ENCODE assay signal across 8 cellular contexts in the genomic region with DNA sequence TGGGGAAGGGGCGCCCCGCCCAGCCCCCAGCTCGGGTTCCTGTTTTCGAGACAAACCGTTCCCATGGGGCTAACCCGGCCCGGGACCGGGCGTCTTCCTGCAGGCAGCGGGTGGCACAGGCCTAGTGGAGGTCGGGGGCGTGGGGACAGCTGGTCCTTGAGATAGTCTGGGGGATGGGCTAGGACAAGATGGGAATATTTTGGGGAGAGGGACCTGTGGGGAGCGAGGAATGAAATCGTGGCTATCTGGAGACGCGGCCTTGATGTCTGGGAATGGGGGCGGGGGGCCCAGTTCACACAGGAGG. TPM values are rescaled to one million over a fixed set of nuclear protein-coding genes. Genes with fewer than 3 reads are reported as not detected.
DNase-seq lines count a peak whose midpoint lies in the region; ATAC-seq lines count a peak whose summit lies in the region.

No MANE protein-coding gene starts in this region.

- H3K4me3 ChIP-seq in iPS-18c (ENCODE audit: insufficient read depth, low read depth, low read length), result peak overlapping the region; percentile 65

- ATAC-seq in GM18861 (IDR thresholded peaks at IDR 0.05; ENCODE audit: unreplicated experiment) (peak; percentile 23), HG03159 (IDR thresholded peaks at IDR 0.05; ENCODE audit: unreplicated experiment) (no peak), HG02938 (IDR thresholded peaks at IDR 0.05; ENCODE audit: unreplicated experiment) (no peak)
- ATAC-seq in activated naive CD8-positive, alpha-beta T cell treated with anti-CD3 and anti-CD28 coated beads, Interleukin-2, amount 10 ng/mL, durations not matched to agents 7 days and 5 days (ENCODE audit: low read depth), result peak; percentile 31

- peak overlapping the region; percentile 98 for H3K27ac Mint-ChIP-seq in activated naive CD8-positive, alpha-beta T cell treated with anti-CD3 and anti-CD28 coated beads, Interleukin-2, amount 10 ng/mL, durations not matched to agents 7 days and 5 days

- no peaks in the 10 kb centered on the region for H3K27me3 Mint-ChIP-seq in activated naive CD8-positive, alpha-beta T cell treated with anti-CD3 and anti-CD28 coated beads, Interleukin-2, amount 10 ng/mL, durations not matched to agents 7 days and 5 days

- peaks cover 6% of the 10 kb centered on the region for H3K36me3 Mint-ChIP-seq in activated naive CD8-positive, alpha-beta T cell treated with anti-CD3 and anti-CD28 coated beads, Interleukin-2, amount 10 ng/mL, durations not matched to agents 7 days and 5 days

- DNase-seq in SIG-M5 treated with dmso at 0.1 percent for 504 hours (lab: John Stamatoyannopoulos, UW; ENCODE audit: unreplicated experiment) (peak; percentile 85), RKO (ENCODE audit: low spot score) (no peak)
- DNase-seq in activated naive CD8-positive, alpha-beta T cell treated with anti-CD3 and anti-CD28 coated beads, Interleukin-2, amount 10 ng/mL, durations not matched to agents 7 days and 5 days, result peak; percentile 89
- DNase-seq in stimulated activated CD4-positive, alpha-beta T cell treated with anti-CD3 and anti-CD28 coated beads, Interleukin-4, amount 100 ng/mL, for 24 hours, result peak; percentile 57

- POLR2A ChIA-PET in activated naive CD8-positive, alpha-beta T cell treated with anti-CD3 and anti-CD28 coated beads, Interleukin-2, amount 10 ng/mL, durations not matched to agents 7 days and 5 days (lab: Charles Lee), result interaction anchor here (0.6 to 7.5 kb wide), 12 partner anchors 19 to 560 kb away, joined by 3 to 278 read pairs (median 10); partner anchors contain the start of genes MAP4K2, PYGM, SF1 and ZNHIT2

- H3K4me3 Mint-ChIP-seq in activated naive CD8-positive, alpha-beta T cell treated with anti-CD3 and anti-CD28 coated beads, Interleukin-2, amount 10 ng/mL, durations not matched to agents 7 days and 5 days, result peak overlapping the region; percentile 96

- H3K9me3 ChIP-seq in iPS-18c (ENCODE audit: control insufficient read depth, insufficient read depth, low read length), result no peaks in the 10 kb centered on the region

- H3K9me3 Mint-ChIP-seq in activated naive CD8-positive, alpha-beta T cell treated with anti-CD3 and anti-CD28 coated beads, Interleukin-2, amount 10 ng/mL, durations not matched to agents 7 days and 5 days, result no peaks in the 10 kb centered on the region

- H3K4me1 Mint-ChIP-seq in activated naive CD8-positive, alpha-beta T cell treated with anti-CD3 and anti-CD28 coated beads, Interleukin-2, amount 10 ng/mL, durations not matched to agents 7 days and 5 days, result peaks cover 26% of the 10 kb centered on the region

RNA-seq across cellular contexts. Expression of gene RASGRP2, which starts 1.2 kb away (rescaled TPM):
- 100 to 1,000 TPM; 159 to 162 TPM for total RNA-seq in activated naive CD8-positive, alpha-beta T cell treated with anti-CD3 and anti-CD28 coated beads, Interleukin-2, amount 10 ng/mL, durations not matched to agents 7 days and 5 days

RNA-seq across cellular contexts. Expression of gene PYGM, which starts 14.6 kb away (rescaled TPM):
- 1 to 10 TPM; 3.8 to 7.2 TPM for total RNA-seq in activated naive CD8-positive, alpha-beta T cell treated with anti-CD3 and anti-CD28 coated beads, Interleukin-2, amount 10 ng/mL, durations not matched to agents 7 days and 5 days

RNA-seq across cellular contexts. Expression of gene NRXN2, which starts 22.2 kb away (rescaled TPM):
- total RNA-seq in activated naive CD8-positive, alpha-beta T cell treated with anti-CD3 and anti-CD28 coated beads, Interleukin-2, amount 10 ng/mL, durations not matched to agents 7 days and 5 days, result under 1 TPM in 1 of 2 experiments, not detected in 1; 0.36 TPM

RNA-seq across cellular contexts. Expression of gene SF1, which starts 33.2 kb away (rescaled TPM):
- 100 to 1,000 TPM; 519 to 524 TPM for total RNA-seq in activated naive CD8-positive, alpha-beta T cell treated with anti-CD3 and anti-CD28 coated beads, Interleukin-2, amount 10 ng/mL, durations not matched to agents 7 days and 5 days

RNA-seq across cellular contexts. Expression of gene MAP4K2, which starts 57.8 kb away (rescaled TPM):
- 10 to 100 TPM; 92.0 to 96.2 TPM for total RNA-seq in activated naive CD8-positive, alpha-beta T cell treated with anti-CD3 and anti-CD28 coated beads, Interleukin-2, amount 10 ng/mL, durations not matched to agents 7 days and 5 days

Comparison
In these comparisons a context has a peak if more than half of its experiments do, and no peak if none do; other contexts are left out.
1. ATAC-seq: peak in GM18861 (single experiment) and activated naive CD8-positive, alpha-beta T cell treated with anti-CD3 and anti-CD28 coated beads, Interleukin-2, amount 10 ng/mL, durations not matched to agents 7 days and 5 days (single experiment); none in HG03159 (single experiment) and HG02938 (single experiment).